ENCODE assay signal across 8 cellular contexts in the genomic region with DNA sequence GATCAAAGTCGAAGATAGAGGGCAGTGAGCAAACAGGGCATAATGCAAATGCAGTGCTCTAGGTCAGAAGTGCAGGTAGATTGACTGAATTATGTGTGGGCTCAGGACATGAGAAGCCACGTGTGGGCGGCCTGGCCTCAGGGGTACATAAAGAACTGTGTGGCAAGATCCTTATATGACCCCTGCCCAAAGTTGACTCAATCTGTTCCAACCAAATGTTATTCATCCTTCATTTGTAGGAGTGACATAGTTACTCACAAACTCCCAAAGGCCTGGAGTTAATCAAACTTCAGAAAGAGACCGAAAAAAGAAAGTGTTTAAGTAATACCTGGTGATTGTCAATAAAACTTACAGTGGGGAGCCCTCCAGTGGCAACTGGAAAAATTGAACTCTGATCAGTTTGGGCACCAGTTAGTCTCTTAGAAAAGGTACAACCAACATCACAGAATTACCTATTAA.
DNase-seq lines count a peak whose midpoint lies in the region; ATAC-seq, FAIRE-seq and TF ChIP-seq lines count a peak whose summit lies in the region.

No MANE protein-coding gene starts in this region.

- H3K4me3 ChIP-seq in fibroblast of pulmonary artery (replicated peaks; ENCODE audit: low read depth, low read length): no peak overlapping the region
- no peak overlapping the region for H3K4me3 ChIP-seq in smooth muscle cell

- 68% methylated on average over 4 of the region's 4 CpGs for WGBS in smooth muscle cell (ENCODE audit: low lambda C conversion rate)

- no peaks in the 10 kb centered on the region for H3K36me3 ChIP-seq in smooth muscle cell (ENCODE audit: low read depth)

- no peaks in the 10 kb centered on the region for H3K4me1 ChIP-seq in smooth muscle cell (ENCODE audit: low read depth)

- peak; percentile 60 for TF ChIP-seq CTCF in fibroblast of pulmonary artery (IDR thresholded peaks at IDR 0.05; ENCODE audit: low read length, missing control alignments)
- TF ChIP-seq CTCF in smooth muscle cell (IDR thresholded peaks at IDR 0.05; ENCODE audit: borderline replicate concordance, insufficient read depth, poor library complexity, severe bottlenecking): peak; percentile 41

- no peaks in the 10 kb centered on the region for H3K9me3 ChIP-seq in smooth muscle cell (replicated peaks; ENCODE audit: low read depth)

- TF ChIP-seq POLR2A in GM12892 (IDR thresholded peaks at IDR 0.05; ENCODE audit: low read depth, low read length): no peak

- H3K36me3 Mint-ChIP-seq in activated CD8-positive, alpha-beta memory T cell treated with anti-CD3 and anti-CD28 coated beads, Interleukin-2, amount 10 ng/mL, durations not matched to agents 7 days and 5 days: no peaks in the 10 kb centered on the region

- H3K4me3 Mint-ChIP-seq in activated CD8-positive, alpha-beta memory T cell treated with anti-CD3 and anti-CD28 coated beads, Interleukin-2, amount 10 ng/mL, durations not matched to agents 7 days and 5 days: no peak overlapping the region

- H3K27ac Mint-ChIP-seq in activated CD8-positive, alpha-beta memory T cell treated with anti-CD3 and anti-CD28 coated beads, Interleukin-2, amount 10 ng/mL, durations not matched to agents 7 days and 5 days: no peak overlapping the region

- H3K27me3 Mint-ChIP-seq in activated CD8-positive, alpha-beta memory T cell treated with anti-CD3 and anti-CD28 coated beads, Interleukin-2, amount 10 ng/mL, durations not matched to agents 7 days and 5 days: no peaks in the 10 kb centered on the region

- CTCF ChIA-PET in activated CD8-positive, alpha-beta memory T cell treated with anti-CD3 and anti-CD28 coated beads, Interleukin-2, amount 10 ng/mL, durations not matched to agents 7 days and 5 days (lab: Charles Lee): interaction anchor here (0.8 kb wide), 1 partner anchor 80 kb away, joined by 3 read pairs; no protein-coding TSS in a partner anchor

- no peak overlapping the region for H3K27ac ChIP-seq in smooth muscle cell (ENCODE audit: low read depth)

- no peak overlapping the region for H3K4me2 ChIP-seq in smooth muscle cell

- no peak for ATAC-seq in activated CD8-positive, alpha-beta memory T cell treated with anti-CD3 and anti-CD28 coated beads, Interleukin-2, amount 10 ng/mL, durations not matched to agents 7 days and 5 days
- ATAC-seq in HG03457 (IDR thresholded peaks at IDR 0.05; ENCODE audit: unreplicated experiment): no peak

- H2AFZ ChIP-seq in smooth muscle cell (ENCODE audit: low read depth): no peak overlapping the region

- no peaks in the 10 kb centered on the region for H3F3A ChIP-seq in smooth muscle cell (ENCODE audit: low read depth)

- H3K4me1 Mint-ChIP-seq in activated CD8-positive, alpha-beta memory T cell treated with anti-CD3 and anti-CD28 coated beads, Interleukin-2, amount 10 ng/mL, durations not matched to agents 7 days and 5 days: no peaks in the 10 kb centered on the region

- no peaks in the 10 kb centered on the region for H3K9me3 Mint-ChIP-seq in activated CD8-positive, alpha-beta memory T cell treated with anti-CD3 and anti-CD28 coated beads, Interleukin-2, amount 10 ng/mL, durations not matched to agents 7 days and 5 days (ENCODE audit: low read depth)

- peak; percentile 27 for FAIRE-seq in GM12892 (lab: Jason Lieb, UNC)

- DNase-seq in AG08396 (ENCODE audit: low spot score) (peak; percentile 32), GM12892 (ENCODE audit: insufficient read length) (no peak), OCI-M1 (lab: John Stamatoyannopoulos, UW) (peak; percentile 57), fibroblast of pulmonary artery (ENCODE audit: low read depth) (peak; percentile 61), smooth muscle cell (lab: John Stamatoyannopoulos, UW; ENCODE audit: unreplicated experiment) (no peak), NCI-H510A (lab: John Stamatoyannopoulos, UW) (no peak)
- DNase-seq in activated CD8-positive, alpha-beta memory T cell treated with anti-CD3 and anti-CD28 coated beads, Interleukin-2, amount 10 ng/mL, durations not matched to agents 7 days and 5 days: no peak

- no peaks in the 10 kb centered on the region for H3K79me2 ChIP-seq in smooth muscle cell (ENCODE audit: low read depth)

- no peaks in the 10 kb centered on the region for H4K20me1 ChIP-seq in smooth muscle cell (ENCODE audit: low read depth)

- H3K27me3 ChIP-seq in smooth muscle cell (ENCODE audit: low read depth): no peaks in the 10 kb centered on the region

- H3K9ac ChIP-seq in smooth muscle cell (ENCODE audit: low read depth): no peak overlapping the region

Comparison
In these comparisons a context has a peak if more than half of its experiments do, and no peak if none do; other contexts are left out.
1. DNase-seq: peak in AG08396 (single experiment), OCI-M1 (single experiment) and fibroblast of pulmonary artery (single experiment); none in GM12892 (single experiment), smooth muscle cell (single experiment), activated CD8-positive, alpha-beta memory T cell treated with anti-CD3 and anti-CD28 coated beads, Interleukin-2, amount 10 ng/mL, durations not matched to agents 7 days and 5 days (single experiment) and NCI-H510A (single experiment).